8 cellular contexts compared by ENCODE assay signal in genomic region chr1:182301467-182302198, GRCh38.
DNase-seq lines count a peak whose midpoint lies in the region; FAIRE-seq and TF ChIP-seq lines count a peak whose summit lies in the region.

No MANE protein-coding gene starts in this region.

- H3K4me3 ChIP-seq in mesodermal cell (ENCODE audit: extremely low read depth, insufficient read depth, low read length, poor library complexity, severe bottlenecking) (no peak overlapping the region), esophagus muscularis mucosa (no peak overlapping the region)

- intact Hi-C loops in esophagus muscularis mucosa (cut with DNase I), result no loop called here

- TF ChIP-seq CTCF in esophagus muscularis mucosa (IDR thresholded peaks at IDR 0.05), result peak in 1 of 3 experiments; percentile 30

- H3K27me3 ChIP-seq in esophagus muscularis mucosa, result no peaks in the 10 kb centered on the region

- no peak for TF ChIP-seq EP300 in esophagus muscularis mucosa (IDR thresholded peaks at IDR 0.05)

- no peak for TF ChIP-seq POLR2A in GM12891 (IDR thresholded peaks at IDR 0.05; ENCODE audit: low read depth, low read length)
- no peak for TF ChIP-seq POLR2A in esophagus muscularis mucosa (IDR thresholded peaks at IDR 0.05; ENCODE audit: low read depth)
- TF ChIP-seq POLR2A in H54 (IDR thresholded peaks at IDR 0.05; ENCODE audit: low read depth, low read length), result no peak

- FAIRE-seq in GM12891 (lab: Jason Lieb, UNC) (peak; percentile 35), H54 (lab: Jason Lieb, UNC) (no peak)

- WGBS in mesodermal cell (ENCODE audit: insufficient coverage in 2 of 2), 2 experiments, result 86 to 95% methylated on average over 3 to 4 of the region's 9 CpGs
- 79% methylated on average over 9 of the region's 9 CpGs for WGBS in esophagus muscularis mucosa

- H3K27ac ChIP-seq in caudate nucleus (ENCODE audit: low read depth, low read length) (peak overlapping the region; percentile 72), mesodermal cell (ENCODE audit: low read depth, low read length, severe bottlenecking) (peak overlapping the region; percentile 16), esophagus muscularis mucosa (replicated peaks in 1 of 4) (peak overlapping the region in 2 of 4 donors; percentile 23 to 25)

- DNase-seq in GM12891 (ENCODE audit: insufficient read length, low spot score) (no peak), NCI-H187 treated with DMSO at 0.1 percent for 48 hours (lab: John Stamatoyannopoulos, UW) (peak; percentile 63), caudate nucleus (lab: John Stamatoyannopoulos, UW) (peak in 47 of 61 donors; percentile 1 to 76 (median 38)), esophagus muscularis mucosa (ENCODE audit: extremely low spot score) (no peak), H54 (ENCODE audit: insufficient read length, low spot score) (no peak), T1000 (lab: John Stamatoyannopoulos, UW) (no peak), HK-2 (ENCODE audit: unreplicated experiment) (no peak)

- H3K4me1 ChIP-seq in mesodermal cell (ENCODE audit: control insufficient read depth, insufficient read depth, low read length, poor library complexity, severe bottlenecking) (peaks cover 6% of the 10 kb centered on the region), esophagus muscularis mucosa (peaks cover 13 to 73% (median 39%) of the 10 kb centered on the region in 4 donors)

- H3K36me3 ChIP-seq in mesodermal cell (ENCODE audit: control insufficient read depth, insufficient read depth, low read length) (no peaks in the 10 kb centered on the region), esophagus muscularis mucosa (no peaks in the 10 kb centered on the region)

- no peaks in the 10 kb centered on the region for H3K9me3 ChIP-seq in mesodermal cell (ENCODE audit: control insufficient read depth, low read length)
- H3K9me3 ChIP-seq in esophagus muscularis mucosa, result no peaks in the 10 kb centered on the region

TF ChIP-seq in GM12891, 5 proteins besides CTCF, POLR2A, EP300 and RAD21:
- TF ChIP-seq PAX5 (IDR thresholded peaks at IDR 0.05; ENCODE audit: insufficient read depth, low read length, severe bottlenecking), result no peak
- no peak for TF ChIP-seq POLR2AphosphoS5 (IDR thresholded peaks at IDR 0.05; ENCODE audit: low read depth, low read length)
- no peak for TF ChIP-seq SPI1 (IDR thresholded peaks at IDR 0.05; ENCODE audit: low read depth, low read length)
- TF ChIP-seq POU2F2 (IDR thresholded peaks at IDR 0.05; ENCODE audit: low read depth, low read length), result no peak
- TF ChIP-seq TAF1 (IDR thresholded peaks at IDR 0.05; ENCODE audit: low read depth, low read length), result no peak
TF ChIP-seq in GM12891: peak in this region for 0.

Comparison
In these comparisons a context has a peak if more than half of its experiments do, and no peak if none do; other contexts are left out.
1. DNase-seq: peak in NCI-H187 treated with DMSO at 0.1 percent for 48 hours (single experiment) and caudate nucleus (47 of 61); none in GM12891 (single experiment), esophagus muscularis mucosa (single experiment), H54 (single experiment), T1000 (single experiment) and HK-2 (single experiment).